Comparison of ENCODE assay signal across 21 cellular contexts in the genomic region with DNA sequence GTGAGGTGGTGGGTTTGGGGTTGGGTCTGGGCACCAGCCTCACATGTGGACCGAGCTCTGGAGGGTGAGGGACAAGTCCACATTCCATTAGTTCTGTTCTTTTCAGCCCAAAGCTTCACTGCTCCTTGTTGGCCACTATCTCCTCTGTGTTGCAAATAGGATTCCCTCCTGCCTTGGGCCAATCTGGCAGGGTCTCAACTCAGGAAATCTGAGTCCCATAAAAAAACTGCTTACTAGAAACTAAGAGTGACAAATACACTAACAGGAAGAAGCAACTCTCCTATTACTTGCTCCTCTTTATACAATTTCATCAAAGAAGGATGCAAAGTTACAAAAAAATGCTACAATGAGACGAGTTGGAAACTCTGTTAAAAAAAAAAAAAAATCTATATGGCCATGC.
DNase-seq lines count a peak whose midpoint lies in the region; ATAC-seq and TF ChIP-seq lines count a peak whose summit lies in the region.
"Had no signal": no experiment of that assay in that cellular context is flagged by ENCODE, and none has a peak within 500 bp of the region (broad histone marks: within the 10 kb centered on the region; RNA-seq: fewer than 3 reads in every experiment).

No MANE protein-coding gene starts in this region.

- in situ Hi-C loops in gastrocnemius medialis (cut with MboI; ENCODE audit: low sequenced_read_pairs in 4 of 4), result no loop called here

- H3K4me3 ChIP-seq in PC-3 (ENCODE audit: low read length) (no peak overlapping the region), gastrocnemius medialis (no peak overlapping the region)
- H3K4me3 ChIP-seq: GM12878 had no signal

- H3K9ac ChIP-seq in PC-3 (ENCODE audit: low read length), result no peak overlapping the region

- BruUV-seq in PC-3 (replicated peaks; lab: Mats Ljungman, UMichigan), result no TSS peak

- POLR2A ChIA-PET in PC-3 (lab: Charles Lee; ENCODE audit: unreplicated experiment), result no interaction called here

- peak; percentile 49 for DNase-seq in EH (ENCODE audit: low read depth)
- DNase-seq in PC-3, result peak; percentile 30
- DNase-seq in endothelial cell (ENCODE audit: low spot score), result no peak
- peak in 1 of 2 donors; percentile 33 for DNase-seq in gastrocnemius medialis
- no peak for DNase-seq in pons (ENCODE audit: low spot score)
- DNase-seq in A172 (ENCODE audit: low spot score), result no peak
- DNase-seq in DMS53 (lab: John Stamatoyannopoulos, UW), result no peak
- DNase-seq: AML-193; CD4-positive, alpha-beta T cell; DMS79 treated with DMSO at 0.1 percent for 48 hours; GDM1; H9; KBM-7; NCI-H1092; NCI-H146; NCI-H2081; NCI-H510A treated with DMSO at 0.1 percent for 48 hours; NCI-H82 had no signal

- intact Hi-C loops in PC-3 (cut with micrococcal nuclease) (no loop called here), gastrocnemius medialis (cut with DNase I; ENCODE audit: low total_unique reads) (no loop called here)

- no peak for TF ChIP-seq CTCF in PC-3 (conservative IDR thresholded peaks at IDR 0.05; ENCODE audit: low read depth, low read length)
- TF ChIP-seq CTCF in endothelial cell (IDR thresholded peaks at IDR 0.05; ENCODE audit: unreplicated experiment), result no peak
- TF ChIP-seq CTCF in gastrocnemius medialis (IDR thresholded peaks at IDR 0.05 in 4 of 5, conservative IDR thresholded peaks at IDR 0.05 in 1 of 5), result no peak

- no peaks in the 10 kb centered on the region for H3K9me3 Mint-ChIP-seq in endothelial cell (ENCODE audit: unreplicated experiment)
- H3K9me3 Mint-ChIP-seq: CD4-positive, alpha-beta T cell; H9 had no signal

- H3K27me3 ChIP-seq in PC-3 (ENCODE audit: low read length), result no peaks in the 10 kb centered on the region
- H3K27me3 ChIP-seq in gastrocnemius medialis, result no peaks in the 10 kb centered on the region

- H3F3A ChIP-seq in PC-3 (ENCODE audit: low read length, unreplicated experiment), result no peaks in the 10 kb centered on the region

- peak overlapping the region; percentile 70 for H3K27ac Mint-ChIP-seq in endothelial cell (ENCODE audit: unreplicated experiment)
- H3K27ac Mint-ChIP-seq: CD4-positive, alpha-beta T cell had no signal

- CTCF ChIA-PET in PC-3 (lab: Charles Lee), result no interaction called here

- H3K79me2 ChIP-seq in PC-3 (ENCODE audit: low read length), result peaks cover 13% of the 10 kb centered on the region; the same call in 1 of the 2 replicates

- H3K36me3 ChIP-seq in PC-3 (ENCODE audit: low read depth, low read length) (no peaks in the 10 kb centered on the region), gastrocnemius medialis (no peaks in the 10 kb centered on the region)

- no peak for TF ChIP-seq POLR2A in gastrocnemius medialis (IDR thresholded peaks at IDR 0.05)

- H2AFZ ChIP-seq in PC-3 (ENCODE audit: low read length), result no peak overlapping the region

- H3K27me3 Mint-ChIP-seq in endothelial cell (ENCODE audit: unreplicated experiment), result peaks cover 2% of the 10 kb centered on the region
- H3K27me3 Mint-ChIP-seq: CD4-positive, alpha-beta T cell had no signal

- peaks cover 5% of the 10 kb centered on the region for H3K36me3 Mint-ChIP-seq in endothelial cell (ENCODE audit: low read depth, unreplicated experiment)

- H3K4me3 Mint-ChIP-seq in endothelial cell (ENCODE audit: unreplicated experiment), result no peak overlapping the region
- H3K4me3 Mint-ChIP-seq: CD4-positive, alpha-beta T cell had no signal

- H3K27ac ChIP-seq in PC-3 (ENCODE audit: low read length), result no peak overlapping the region
- no peak overlapping the region for H3K27ac ChIP-seq in gastrocnemius medialis
- H3K27ac ChIP-seq: HL-60 had no signal

- H3K4me1 Mint-ChIP-seq in endothelial cell (ENCODE audit: unreplicated experiment), result peaks cover 32% of the 10 kb centered on the region

- no peak overlapping the region for H3K4me2 ChIP-seq in PC-3 (ENCODE audit: low read length)

- no peaks in the 10 kb centered on the region for H4K20me1 ChIP-seq in PC-3 (ENCODE audit: low read length)

- ATAC-seq in PC-3 (peak; percentile 54), gastrocnemius medialis (peak; percentile 33 to 81), HG02970 (IDR thresholded peaks at IDR 0.05; ENCODE audit: low FRiP score, unreplicated experiment) (no peak)
- ATAC-seq: GM12878 had no signal

- no peaks in the 10 kb centered on the region for H3K9me2 ChIP-seq in PC-3 (replicated peaks; ENCODE audit: low read length)

- H3K9me3 ChIP-seq in PC-3 (ENCODE audit: low read length), result no peaks in the 10 kb centered on the region
- no peaks in the 10 kb centered on the region for H3K9me3 ChIP-seq in gastrocnemius medialis

- H3K4me1 ChIP-seq in PC-3 (ENCODE audit: insufficient read depth, low read length), result no peaks in the 10 kb centered on the region
- H3K4me1 ChIP-seq in gastrocnemius medialis, result peaks cover 20 to 31% of the 10 kb centered on the region in 2 donors

Comparison
In these comparisons a context has a peak if more than half of its experiments do, and no peak if none do; other contexts are left out.
1. DNase-seq: peak in EH (single experiment) and PC-3 (single experiment); none in endothelial cell (single experiment), pons (single experiment), A172 (single experiment) and DMS53 (single experiment).